ENCODE assay signal across 8 cellular contexts in genomic region chr10:30423655-30424275, GRCh38. TPM values are rescaled to one million over a fixed set of nuclear protein-coding genes. Genes with fewer than 3 reads are reported as not detected.
DNase-seq lines count a peak whose midpoint lies in the region; ATAC-seq, FAIRE-seq and TF ChIP-seq lines count a peak whose summit lies in the region.
"Not testable (repeated sequence)": the region's sequence is repeated elsewhere in the genome, so short reads cannot be mapped to it uniquely, and the experiment has no call there.

No MANE protein-coding gene starts in this region.

- not testable (repeated sequence) for H4K20me1 ChIP-seq in OCI-LY1 (ENCODE audit: insufficient read depth, low read length); astrocyte (ENCODE audit: insufficient read depth, low read length)

- peak overlapping the region; percentile 82 for H3K27ac ChIP-seq in OCI-LY1 (ENCODE audit: low read depth, low read length, poor library complexity, severe bottlenecking)
- not testable (repeated sequence) for H3K27ac ChIP-seq in astrocyte (ENCODE audit: low read depth, low read length); iPS-18a (ENCODE audit: low read length)
- peak overlapping the region; percentile 11 to 59 for H3K27ac ChIP-seq in esophagus (ENCODE audit: low read depth in 2 of 2, low read length in 1 of 2)
- H3K27ac ChIP-seq in upper lobe of left lung = peak overlapping the region; percentile 58 to 83 (median 69)

- H3K9me3 ChIP-seq in OCI-LY1 (ENCODE audit: low read length); astrocyte (ENCODE audit: insufficient read depth, low read depth, low read length); esophagus (ENCODE audit: control insufficient read depth in 2 of 2, insufficient read depth in 1 of 2, low read depth in 1 of 2, low read length in 1 of 2); iPS-18a (ENCODE audit: control insufficient read depth, low read depth, low read length); skeletal muscle satellite cell (replicated peaks; ENCODE audit: low read length); upper lobe of left lung: not testable (repeated sequence)

- not testable (repeated sequence) for H3K4me3 Mint-ChIP-seq in astrocyte (ENCODE audit: unreplicated experiment)
- peak overlapping the region; percentile 35 for H3K4me3 Mint-ChIP-seq in nephron progenitor cell

- peak overlapping the region; percentile 52; the same call in 1 of the 2 replicates for H3K9ac ChIP-seq in OCI-LY1 (ENCODE audit: low read length)
- not testable (repeated sequence) for H3K9ac ChIP-seq in astrocyte (ENCODE audit: low read length); skeletal muscle satellite cell (ENCODE audit: low read depth, low read length)
- H3K9ac ChIP-seq in iPS-18a (ENCODE audit: low read length) = peak overlapping the region; percentile 8

- H3K27me3 ChIP-seq in OCI-LY1 (ENCODE audit: insufficient read depth, low read length); astrocyte (ENCODE audit: insufficient read depth, low read length); esophagus (ENCODE audit: control insufficient read depth in 1 of 2, insufficient read depth in 2 of 2, low read length in 2 of 2); iPS-18a (ENCODE audit: control insufficient read depth, insufficient read depth, low read length); skeletal muscle satellite cell (ENCODE audit: control insufficient read depth, insufficient read depth, low read length); upper lobe of left lung: not testable (repeated sequence)

- TF ChIP-seq CTCF in OCI-LY1 (IDR thresholded peaks at IDR 0.05; ENCODE audit: low read length); astrocyte (IDR thresholded peaks at IDR 0.05; ENCODE audit: insufficient read depth, low read depth, low read length); nephron progenitor cell (IDR thresholded peaks at IDR 0.05); upper lobe of left lung (IDR thresholded peaks at IDR 0.05): not testable (repeated sequence)

- TF ChIP-seq EP300 in upper lobe of left lung (IDR thresholded peaks at IDR 0.05) = peak in 1 of 4 donors; percentile 14

- ATAC-seq in upper lobe of left lung (ENCODE audit: low FRiP score in 2 of 2) = peak in 1 of 2 donors; percentile 67

- not testable (repeated sequence) for H2AFZ ChIP-seq in OCI-LY1 (ENCODE audit: low read length)
- H2AFZ ChIP-seq in astrocyte (ENCODE audit: low read depth, low read length) = peak overlapping the region; percentile 55

- H3K4me1 Mint-ChIP-seq in astrocyte (ENCODE audit: low read depth, unreplicated experiment) = not testable (repeated sequence)
- H3K4me1 Mint-ChIP-seq in nephron progenitor cell = peaks cover 47% of the 10 kb centered on the region

- TF ChIP-seq POLR2A in upper lobe of left lung (IDR thresholded peaks at IDR 0.05) = not testable (repeated sequence)

- H3K36me3 Mint-ChIP-seq in astrocyte (ENCODE audit: low read depth, unreplicated experiment); nephron progenitor cell (ENCODE audit: low read depth): not testable (repeated sequence)

- WGBS in esophagus, 2 donors = 47 to 54% methylated on average over 6 of the region's 6 CpGs
- 54% methylated on average over 6 of the region's 6 CpGs for WGBS in upper lobe of left lung, 2 donors

- H3K27me3 Mint-ChIP-seq in astrocyte (ENCODE audit: low read depth, unreplicated experiment); nephron progenitor cell (ENCODE audit: low read depth, poor library complexity): not testable (repeated sequence)

- peak overlapping the region; percentile 50 for H3K4me3 ChIP-seq in OCI-LY1 (ENCODE audit: low read depth, low read length, poor library complexity, severe bottlenecking)
- not testable (repeated sequence) for H3K4me3 ChIP-seq in astrocyte (ENCODE audit: insufficient read depth, low read depth, low read length); esophagus (ENCODE audit: low read depth in 1 of 2, low read length in 2 of 2); iPS-18a (ENCODE audit: low read length); skeletal muscle satellite cell (ENCODE audit: low read length); upper lobe of left lung

- H3K36me3 ChIP-seq in OCI-LY1 (ENCODE audit: insufficient read depth, low read length); astrocyte (ENCODE audit: insufficient read depth, low read length); esophagus (ENCODE audit: control insufficient read depth in 2 of 2, insufficient read depth in 2 of 2, low read length in 1 of 2); iPS-18a (ENCODE audit: control insufficient read depth, low read depth, low read length); skeletal muscle satellite cell (ENCODE audit: insufficient read depth, low read length); upper lobe of left lung: not testable (repeated sequence)

- peak overlapping the region; percentile 55; the same call in 1 of the 2 replicates for H3K4me2 ChIP-seq in OCI-LY1 (ENCODE audit: low read length)
- peak overlapping the region; percentile 52 for H3K4me2 ChIP-seq in astrocyte (ENCODE audit: low read length)
- peak overlapping the region; percentile 1 for H3K4me2 ChIP-seq in skeletal muscle satellite cell (ENCODE audit: low read length)

- not testable (repeated sequence) for FAIRE-seq in astrocyte (lab: Jason Lieb, UNC)

- not testable (repeated sequence) for H3K9me2 ChIP-seq in OCI-LY1 (ENCODE audit: low read depth, low read length)

- not testable (repeated sequence) for H3K79me2 ChIP-seq in OCI-LY1 (ENCODE audit: insufficient read depth, low read length); astrocyte (ENCODE audit: insufficient read depth, low read length)

- H3K27ac Mint-ChIP-seq in astrocyte (ENCODE audit: unreplicated experiment) (peak overlapping the region; percentile 71), nephron progenitor cell (peak overlapping the region; percentile 98)

- H3F3A ChIP-seq in OCI-LY1 (ENCODE audit: insufficient read depth, low read length) = not testable (repeated sequence)

- H3K4me1 ChIP-seq in OCI-LY1 (ENCODE audit: insufficient read depth, low read length, severe bottlenecking) (peaks cover 79% of the 10 kb centered on the region), astrocyte (ENCODE audit: insufficient read depth, low read length) (peaks cover 12% of the 10 kb centered on the region), iPS-18a (ENCODE audit: control insufficient read depth, low read depth, low read length) (peaks cover 11% of the 10 kb centered on the region), skeletal muscle satellite cell (ENCODE audit: control insufficient read depth, insufficient read depth, low read length) (peaks cover 14% of the 10 kb centered on the region), upper lobe of left lung (peaks cover 29 to 39% (median 29%) of the 10 kb centered on the region in 4 donors)
- H3K4me1 ChIP-seq in esophagus (ENCODE audit: control insufficient read depth in 2 of 2, insufficient read depth in 2 of 2, low read length in 1 of 2) = not testable (repeated sequence)

- DNase-seq in ELR (ENCODE audit: low read depth) = peak; percentile 26
- not testable (repeated sequence) for DNase-seq in astrocyte (ENCODE audit: low read depth); nephron progenitor cell; upper lobe of left lung

- not testable (repeated sequence) for H3K9me3 Mint-ChIP-seq in astrocyte (ENCODE audit: unreplicated experiment); nephron progenitor cell

RNA-seq across cellular contexts. Expression of gene MAP3K8, which starts 10.2 kb away (rescaled TPM):
- total RNA-seq in astrocyte (3.5 and 5.1 TPM in 2 replicates), upper lobe of left lung (10 to 100 TPM; 32.5 to 71.2 (median 42.8) TPM)
- polyA plus RNA-seq in esophagus = 10 to 100 TPM; 13.7 to 20.1 TPM
- 3.0 and 7.2 TPM in 2 replicates for total RNA-seq in skeletal muscle satellite cell (2012; rRNA removed)

Comparison
In these comparisons a context has a peak if more than half of its experiments do, and no peak if none do; other contexts are left out.
1. H3K4me2 ChIP-seq: peak in every context shown above with its lines; median percentile 55 in OCI-LY1; 52 in astrocyte; 1 in skeletal muscle satellite cell.